ENCODE assay signal across 9 cellular contexts in genomic region chr13:28730762-28731161, GRCh38. TPM values are rescaled to one million over a fixed set of nuclear protein-coding genes. Genes with fewer than 3 reads are reported as not detected.
"Had no signal": no experiment of that assay in that cellular context is flagged by ENCODE, and none has a peak within 500 bp of the region (broad histone marks: within the 10 kb centered on the region; RNA-seq: fewer than 3 reads in every experiment).

No MANE protein-coding gene starts in this region.

- H3K4me3 ChIP-seq: GM12878 had no signal

- DNase-seq: GDM1, GF-D8 had no signal

- ATAC-seq: GM12878 had no signal

- FAIRE-seq: G401.6, GM12878, GM12891, GM12892, GM18507, GM19239 had no signal

RNA-seq across cellular contexts. Expression of gene SLC46A3, which starts 12.0 kb away (rescaled TPM):
- total RNA-seq: G401 had no signal
